10 cellular contexts compared by ENCODE assay signal in the genomic region with DNA sequence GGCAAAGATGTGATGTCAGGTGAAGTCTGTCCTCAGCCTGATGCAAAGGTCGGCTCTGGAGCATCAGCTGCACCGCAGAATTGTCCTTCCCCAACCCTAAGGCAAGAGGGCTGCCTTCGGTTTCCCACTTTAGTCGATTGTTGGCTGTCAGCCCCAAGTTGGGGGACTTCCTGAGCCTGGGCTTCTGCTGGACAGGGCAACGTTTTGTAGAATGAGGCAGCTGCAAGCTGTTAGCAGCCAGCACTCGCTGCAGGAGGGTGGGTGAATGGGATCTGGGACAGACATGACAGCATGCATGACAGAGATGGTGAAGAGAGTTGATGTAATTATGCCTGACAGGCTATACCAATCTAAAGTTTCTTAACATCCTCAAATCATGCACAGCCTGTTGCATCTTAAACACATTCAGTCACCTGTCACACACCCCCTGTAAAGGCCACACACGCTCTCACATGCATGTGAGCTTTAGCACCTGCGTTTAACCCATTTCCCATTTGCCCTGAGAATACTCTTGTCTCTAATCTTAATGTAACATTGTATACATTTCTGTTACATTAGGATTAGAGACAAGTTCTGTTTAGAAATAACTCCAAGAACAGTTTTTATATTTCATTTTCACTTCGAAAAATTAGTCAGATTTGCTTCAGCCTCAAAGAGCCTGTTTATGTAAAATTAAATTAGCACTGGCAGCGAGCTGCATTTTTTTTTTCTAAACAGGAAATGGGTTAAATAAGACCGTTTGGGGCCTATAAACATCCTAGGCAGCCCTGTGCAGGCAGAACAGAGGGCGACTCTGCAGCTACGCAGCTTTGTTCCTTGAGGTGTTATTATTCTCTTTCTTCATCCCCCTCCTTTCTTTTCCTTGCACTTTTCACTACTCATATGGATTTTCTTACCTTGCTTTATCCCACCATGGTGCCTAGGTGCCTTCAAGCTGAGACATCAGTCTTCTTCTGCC. TPM values are rescaled to one million over a fixed set of nuclear protein-coding genes. Genes with fewer than 3 reads are reported as not detected.
A peak's percentile ranks its signal among the peaks of the same experiment; 100 is the strongest.
DNase-seq lines count a peak whose midpoint lies in the region; ATAC-seq and TF ChIP-seq lines count a peak whose summit lies in the region.
"Had no signal": no experiment of that assay in that cellular context is flagged by ENCODE, and none has a peak within 500 bp of the region (broad histone marks: within the 10 kb centered on the region; RNA-seq: fewer than 3 reads in every experiment).

No MANE protein-coding gene starts in this region.

- peak overlapping the region; percentile 80 for H3K27ac ChIP-seq in CD4-positive, CD25-positive, alpha-beta regulatory T cell (ENCODE audit: insufficient read depth, low read length, poor library complexity, severe bottlenecking)
- H3K27ac ChIP-seq in IMR-90 (ENCODE audit: insufficient read depth, low read length) (peak overlapping the region; percentile 85), ovary (no peak overlapping the region)

- no peaks in the 10 kb centered on the region for H3K27me3 ChIP-seq in CD4-positive, CD25-positive, alpha-beta regulatory T cell (ENCODE audit: control insufficient read depth, insufficient read depth, low read length)
- no peaks in the 10 kb centered on the region for H3K27me3 ChIP-seq in IMR-90 (ENCODE audit: control insufficient read depth, insufficient read depth, low read length)
- no peaks in the 10 kb centered on the region for H3K27me3 ChIP-seq in ovary

- no peak for TF ChIP-seq RAD21 in IMR-90 (IDR thresholded peaks at IDR 0.05; ENCODE audit: low read length)

- intact Hi-C loops in IMR-90 (cut with micrococcal nuclease): no loop called here
- intact Hi-C loops in ovary (cut with DNase I): no loop called here

- no peak for TF ChIP-seq CTCF in IMR-90 (conservative IDR thresholded peaks at IDR 0.05; ENCODE audit: low read depth, low read length)
- no peak for TF ChIP-seq CTCF in brain (conservative IDR thresholded peaks at IDR 0.05)
- TF ChIP-seq CTCF in ovary (IDR thresholded peaks at IDR 0.05): no peak

- POLR2A ChIA-PET in IMR-90 (lab: Charles Lee; ENCODE audit: unreplicated experiment): interaction anchor here (1.0 kb wide), 1 partner anchor 10 kb away, joined by 4 read pairs; no protein-coding TSS in a partner anchor

- H3K9me3 ChIP-seq in CD4-positive, CD25-positive, alpha-beta regulatory T cell (ENCODE audit: control insufficient read depth in 2 of 2, low read length in 2 of 2): no peaks in the 10 kb centered on the region
- H3K9me3 ChIP-seq in IMR-90 (ENCODE audit: control insufficient read depth, insufficient read depth, low read length): no peaks in the 10 kb centered on the region
- no peaks in the 10 kb centered on the region for H3K9me3 ChIP-seq in ovary

- peaks cover 0 to 20% of the 10 kb centered on the region in 2 experiments; a peak in 2 of 4 replicates for H3K79me1 ChIP-seq in IMR-90 (ENCODE audit: low read depth in 1 of 2, low read length in 2 of 2)

- peak overlapping the region; percentile 93 for H2BK20ac ChIP-seq in IMR-90 (ENCODE audit: low read depth, low read length)

- H3K27me3 Mint-ChIP-seq in CD4-positive, CD25-positive, alpha-beta regulatory T cell: no peaks in the 10 kb centered on the region
- H3K27me3 Mint-ChIP-seq in brain: peaks cover 5% of the 10 kb centered on the region
- H3K27me3 Mint-ChIP-seq in natural killer cell treated with Interleukin-12 subunit alpha and Interleukin-12 subunit beta and Interleukin-15 and Interleukin-18, amount 100 ng/mL, for 72 hours: peaks cover under 1 to 10% of the 10 kb centered on the region in 2 donors

- H3K36me3 Mint-ChIP-seq in CD4-positive, CD25-positive, alpha-beta regulatory T cell: peaks cover 17% of the 10 kb centered on the region
- H3K36me3 Mint-ChIP-seq in brain: no peaks in the 10 kb centered on the region
- H3K36me3 Mint-ChIP-seq in natural killer cell treated with Interleukin-12 subunit alpha and Interleukin-12 subunit beta and Interleukin-15 and Interleukin-18, amount 100 ng/mL, for 72 hours: no peaks in the 10 kb centered on the region

- DNase-seq in CD4-positive, CD25-positive, alpha-beta regulatory T cell: peak; percentile 3 to 82 (median 68)
- DNase-seq in IMR-90 (peak; percentile 35), HPDE6-E6E7 (ENCODE audit: extremely low spot score) (no peak), ovary (no peak), UCSD-AML1 (lab: John Stamatoyannopoulos, UW; ENCODE audit: unreplicated experiment) (no peak)
- DNase-seq in natural killer cell treated with Interleukin-12 subunit alpha and Interleukin-12 subunit beta and Interleukin-15 and Interleukin-18, amount 100 ng/mL, for 72 hours (ENCODE audit: low spot score): no peak
- no peak for DNase-seq in stimulated activated CD4-positive, alpha-beta T cell treated with anti-CD3 and anti-CD28 coated beads, Interleukin-2, amount 100 ng/mL, for 48 hours
- DNase-seq: Calu3, Karpas-422 had no signal

- H3K18ac ChIP-seq in IMR-90 (ENCODE audit: low read depth, low read length): peak overlapping the region; percentile 87

- CTCF ChIA-PET in IMR-90 (lab: Yijun Ruan, JAX): interaction anchor here (0.7 kb wide), 1 partner anchor 456 kb away, joined by 3 read pairs; no protein-coding TSS in a partner anchor

- in situ Hi-C loops in IMR-90 (cut with MboI; ENCODE audit: low sequenced_read_pairs): loop anchor here (25.0 kb wide), 1 partner anchor 787 kb away; a partner anchor contains a TSS

- H3K9ac ChIP-seq in IMR-90 (ENCODE audit: low read depth, low read length): peak overlapping the region; percentile 76

- peak overlapping the region; percentile 75 for H2BK15ac ChIP-seq in IMR-90 (ENCODE audit: low read depth, low read length)

- peak overlapping the region; percentile 86 for H4K5ac ChIP-seq in IMR-90 (ENCODE audit: low read depth, low read length)

- H4K8ac ChIP-seq in IMR-90 (ENCODE audit: low read depth in 2 of 2, low read length in 2 of 2): peak overlapping the region; percentile 58 to 61

- H3K56ac ChIP-seq in IMR-90 (ENCODE audit: extremely low read depth, insufficient read depth, low read length): peak overlapping the region; percentile 76; the same call in 1 of the 2 replicates

- peak overlapping the region; percentile 94 for H3K4ac ChIP-seq in IMR-90 (ENCODE audit: low read depth, low read length)

- H4K91ac ChIP-seq in IMR-90 (ENCODE audit: insufficient read depth, low read depth, low read length): peak overlapping the region; percentile 92

- peak overlapping the region; percentile 82 for H2AK5ac ChIP-seq in IMR-90 (ENCODE audit: low read depth, low read length)

- peaks cover 0 to 8% (median 4%) of the 10 kb centered on the region in 7 donors for H3K9me3 Mint-ChIP-seq in CD4-positive, CD25-positive, alpha-beta regulatory T cell
- no peaks in the 10 kb centered on the region for H3K9me3 Mint-ChIP-seq in brain
- peaks cover 7% of the 10 kb centered on the region for H3K9me3 Mint-ChIP-seq in natural killer cell treated with Interleukin-12 subunit alpha and Interleukin-12 subunit beta and Interleukin-15 and Interleukin-18, amount 100 ng/mL, for 72 hours

- peak overlapping the region; percentile 63; the same call in 1 of the 2 replicates for H3K14ac ChIP-seq in IMR-90 (replicated peaks; ENCODE audit: low read depth, low read length)

- dilution Hi-C loops in IMR-90 (cut with HindIII; ENCODE audit: low sequenced_read_pairs, unreplicated experiment): no loop called here

- peak overlapping the region; percentile 58 for H3K4me3 ChIP-seq in CD4-positive, CD25-positive, alpha-beta regulatory T cell (ENCODE audit: low read depth, low read length)
- H3K4me3 ChIP-seq in IMR-90 (ENCODE audit: insufficient read depth, low read depth, low read length): no peak overlapping the region
- no peak overlapping the region for H3K4me3 ChIP-seq in ovary

- H3K27ac Mint-ChIP-seq in CD4-positive, CD25-positive, alpha-beta regulatory T cell: peak overlapping the region; percentile 90 to 100 (median 95)
- H3K27ac Mint-ChIP-seq in brain: peak overlapping the region in 3 of 5 experiments; percentile 49 to 88 (median 77)
- H3K27ac Mint-ChIP-seq in natural killer cell treated with Interleukin-12 subunit alpha and Interleukin-12 subunit beta and Interleukin-15 and Interleukin-18, amount 100 ng/mL, for 72 hours: peak overlapping the region; percentile 59 to 68

- 10% methylated on average over 2 of the region's 13 CpGs; no CpG with 5 or more reads in 1 of the 2 experiments for WGBS in IMR-90 (ENCODE audit: extremely low coverage in 2 of 2, insufficient read length in 1 of 2), 2 experiments
- 57 to 64% (median 61%) methylated on average over 13 of the region's 13 CpGs for WGBS in ovary, 3 donors

- no TSS peak for BruUV-seq in IMR-90 (replicated peaks; lab: Mats Ljungman, UMichigan)

- H3K23ac ChIP-seq in IMR-90 (ENCODE audit: low read depth, low read length): peak overlapping the region; percentile 82; the same call in 1 of the 2 replicates

- no peaks in the 10 kb centered on the region for H3K36me3 ChIP-seq in CD4-positive, CD25-positive, alpha-beta regulatory T cell (ENCODE audit: control insufficient read depth, insufficient read depth, low read length)
- H3K36me3 ChIP-seq in IMR-90 (ENCODE audit: control insufficient read depth, insufficient read depth, low read length): no peaks in the 10 kb centered on the region
- no peaks in the 10 kb centered on the region for H3K36me3 ChIP-seq in ovary

- peak; percentile 82 to 83 for ATAC-seq in CD4-positive, CD25-positive, alpha-beta regulatory T cell (ENCODE audit: low read depth in 2 of 2)
- peak; percentile 25 for ATAC-seq in IMR-90 (ENCODE audit: low read depth)
- peak; percentile 46 to 66 for ATAC-seq in natural killer cell treated with Interleukin-12 subunit alpha and Interleukin-12 subunit beta and Interleukin-15 and Interleukin-18, amount 100 ng/mL, for 72 hours

- TF ChIP-seq POLR2A in IMR-90 (IDR thresholded peaks at IDR 0.05; ENCODE audit: low read depth, low read length) (no peak), ovary (IDR thresholded peaks at IDR 0.05) (no peak)

- peak overlapping the region; percentile 78 for H3K4me2 ChIP-seq in IMR-90 (ENCODE audit: low read depth, low read length)

- H3K4me1 ChIP-seq in CD4-positive, CD25-positive, alpha-beta regulatory T cell (ENCODE audit: control insufficient read depth, insufficient read depth, low read length, poor library complexity, severe bottlenecking): peaks cover 42% of the 10 kb centered on the region
- H3K4me1 ChIP-seq in IMR-90 (ENCODE audit: control insufficient read depth, insufficient read depth, low read length): peaks cover 36% of the 10 kb centered on the region
- H3K4me1 ChIP-seq in ovary (ENCODE audit: insufficient read depth): peaks cover 15% of the 10 kb centered on the region

- H2AFZ ChIP-seq in IMR-90 (replicated peaks; ENCODE audit: low read length, poor library complexity): peak overlapping the region; percentile 77

- peaks cover 6 to 66% (median 39%) of the 10 kb centered on the region in 4 donors for H3K4me1 Mint-ChIP-seq in CD4-positive, CD25-positive, alpha-beta regulatory T cell
- peaks cover 76% of the 10 kb centered on the region for H3K4me1 Mint-ChIP-seq in brain
- peaks cover 18 to 23% of the 10 kb centered on the region in 2 donors for H3K4me1 Mint-ChIP-seq in natural killer cell treated with Interleukin-12 subunit alpha and Interleukin-12 subunit beta and Interleukin-15 and Interleukin-18, amount 100 ng/mL, for 72 hours (ENCODE audit: low read depth in 2 of 2)

- TF ChIP-seq EP300 in ovary (IDR thresholded peaks at IDR 0.05): no peak

- H2BK5ac ChIP-seq in IMR-90 (ENCODE audit: low read depth, low read length, poor library complexity, severe bottlenecking): peak overlapping the region; percentile 96

- peak overlapping the region; percentile 85 for H2BK120ac ChIP-seq in IMR-90 (ENCODE audit: low read depth, low read length)

- peak overlapping the region; percentile 43 for H2AK9ac ChIP-seq in IMR-90 (replicated peaks; ENCODE audit: low read depth, low read length, poor library complexity)

- H3K4me3 Mint-ChIP-seq in CD4-positive, CD25-positive, alpha-beta regulatory T cell: peak overlapping the region; percentile 76 to 83 (median 82)
- H3K4me3 Mint-ChIP-seq in brain: no peak overlapping the region
- H3K4me3 Mint-ChIP-seq in natural killer cell treated with Interleukin-12 subunit alpha and Interleukin-12 subunit beta and Interleukin-15 and Interleukin-18, amount 100 ng/mL, for 72 hours: no peak overlapping the region

- no peaks in the 10 kb centered on the region for H4K20me1 ChIP-seq in IMR-90 (ENCODE audit: insufficient read depth, low read length)

- H3K9me1 ChIP-seq in IMR-90 (ENCODE audit: insufficient read depth, low read length): peaks cover 40% of the 10 kb centered on the region

RNA-seq across cellular contexts. Expression of a gene that starts 49.0 kb away (rescaled TPM):
- 94.1 TPM for total RNA-seq in CD4-positive, CD25-positive, alpha-beta regulatory T cell
- polyA plus RNA-seq in CD4-positive, CD25-positive, alpha-beta regulatory T cell: 10 to 100 TPM; 65.8 to 85.8 (median 75.5) TPM
- total RNA-seq in IMR-90 (2012; rRNA removed) (48.6 and 70.0 TPM in 2 replicates), ovary (10 to 100 TPM; 35.8 to 65.8 (median 56.0) TPM)
- polyA plus RNA-seq in IMR-90 (2012; rRNA removed) (34.7 and 38.4 TPM in 2 replicates), brain (ENCODE audit: insufficient read depth, low read depth, low replicate concordance) (38.2 TPM), ovary (10 to 100 TPM; 50.8 to 64.9 TPM)
- 7.5 and 12.7 TPM in 2 replicates for polyA plus RNA-seq in IMR-90 (2012; cell fraction: cytosol; rRNA removed)
- polyA plus RNA-seq in IMR-90 (2012; cell fraction: nucleus; rRNA removed; ENCODE audit: low replicate concordance): 3.1 and 31.3 TPM in 2 replicates
- total RNA-seq in natural killer cell treated with Interleukin-12 subunit alpha and Interleukin-12 subunit beta and Interleukin-15 and Interleukin-18, amount 100 ng/mL, for 72 hours: 10 to 100 TPM; 41.5 to 68.3 TPM

RNA-seq across cellular contexts. Expression of a gene that starts 49.2 kb away (rescaled TPM):
- 0.25 TPM for total RNA-seq in CD4-positive, CD25-positive, alpha-beta regulatory T cell
- polyA plus RNA-seq in CD4-positive, CD25-positive, alpha-beta regulatory T cell: under 1 TPM; 0.25 to 0.61 (median 0.38) TPM
- total RNA-seq in IMR-90 (2012; rRNA removed) (0.90 and 1.1 TPM in 2 replicates), ovary (1 to 10 TPM in 4 of 7 donors, under 1 TPM in 3; 0.24 to 1.9 (median 1.0) TPM)
- polyA plus RNA-seq in IMR-90 (2012; rRNA removed) (0.99 and 1.1 TPM in 2 replicates), brain (ENCODE audit: insufficient read depth, low read depth, low replicate concordance) (1.1 TPM), ovary (under 1 TPM; 0.68 to 0.92 TPM)
- polyA plus RNA-seq in IMR-90 (2012; cell fraction: cytosol; rRNA removed): 0.40 and 0.84 TPM in 2 replicates
- 0.45 and 0.65 TPM in 2 replicates for polyA plus RNA-seq in IMR-90 (2012; cell fraction: nucleus; rRNA removed; ENCODE audit: low replicate concordance)
- under 1 TPM; 0.38 to 0.64 TPM for total RNA-seq in natural killer cell treated with Interleukin-12 subunit alpha and Interleukin-12 subunit beta and Interleukin-15 and Interleukin-18, amount 100 ng/mL, for 72 hours

Comparison
In these comparisons a context has a peak if more than half of its experiments do, and no peak if none do; other contexts are left out.
1. ATAC-seq: peak in every context shown above with its lines; median percentile 82 in CD4-positive, CD25-positive, alpha-beta regulatory T cell; 56 in natural killer cell treated with Interleukin-12 subunit alpha and Interleukin-12 subunit beta and Interleukin-15 and Interleukin-18, amount 100 ng/mL, for 72 hours; 25 in IMR-90.
2. DNase-seq: peak in CD4-positive, CD25-positive, alpha-beta regulatory T cell (3 of 3) and IMR-90 (single experiment); none in natural killer cell treated with Interleukin-12 subunit alpha and Interleukin-12 subunit beta and Interleukin-15 and Interleukin-18, amount 100 ng/mL, for 72 hours (single experiment), HPDE6-E6E7 (single experiment), ovary (0 of 5), UCSD-AML1 (single experiment) and stimulated activated CD4-positive, alpha-beta T cell treated with anti-CD3 and anti-CD28 coated beads, Interleukin-2, amount 100 ng/mL, for 48 hours (0 of 2).
3. H3K27ac ChIP-seq: peak in CD4-positive, CD25-positive, alpha-beta regulatory T cell (single experiment) and IMR-90 (single experiment); none in ovary (0 of 2).
4. H3K4me3 Mint-ChIP-seq: peak in CD4-positive, CD25-positive, alpha-beta regulatory T cell (4 of 4); none in brain (0 of 5) and natural killer cell treated with Interleukin-12 subunit alpha and Interleukin-12 subunit beta and Interleukin-15 and Interleukin-18, amount 100 ng/mL, for 72 hours (single experiment).
5. Peak in every context shown above with its lines, with median percentiles within 50 percentile points of each other: H3K27ac Mint-ChIP-seq.